In the genomic region with DNA sequence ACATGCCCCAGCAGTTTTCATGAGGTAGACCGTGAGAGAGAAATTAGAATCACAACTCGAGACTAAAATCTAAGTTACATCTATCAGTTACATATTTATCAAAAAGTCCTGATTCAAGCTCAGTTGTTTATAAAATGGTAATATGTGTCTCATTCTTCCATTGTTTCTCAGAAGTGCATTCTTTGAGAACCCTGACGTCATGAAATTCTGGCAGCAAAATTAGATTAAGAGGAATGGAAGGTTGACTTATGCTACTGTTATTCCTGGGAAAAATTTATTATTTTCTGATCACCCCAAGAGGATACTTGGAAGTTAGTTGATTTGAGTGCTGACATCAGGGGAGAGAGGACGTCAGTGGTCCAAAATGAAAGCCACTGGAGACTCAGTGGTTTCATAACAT, we compare ENCODE assay signal across 34 cellular contexts.
"Had no signal": no experiment of that assay in that cellular context is flagged by ENCODE, and none has a peak within 500 bp of the region (broad histone marks: within the 10 kb centered on the region; RNA-seq: fewer than 3 reads in every experiment).

No MANE protein-coding gene starts in this region.

- H3K9me3 ChIP-seq: MG63 had no signal

- H3K36me3 ChIP-seq: MG63 had no signal

- H3K4me3 ChIP-seq: MG63 had no signal

- H3K27me3 ChIP-seq: MG63 had no signal

- DNase-seq: Karpas-422, Kasumi-1, MG63, MM.1S, MV-4-11, NCI-H1048, NCI-H1092, NCI-H1092 treated with DMSO at 0.1 percent for 48 hours, NCI-H1105, NCI-H1105 treated with DMSO at 0.1 percent for 48 hours, NCI-H1417, NCI-H1417 treated with DMSO at 0.1 percent for 48 hours, NCI-H1436, NCI-H1436 treated with DMSO at 0.1 percent for 48 hours, NCI-H146, NCI-H1694, NCI-H1694 treated with DMSO at 0.1 percent for 48 hours, NCI-H187, NCI-H187 treated with DMSO at 0.1 percent for 48 hours, NCI-H1930, NCI-H2029, NCI-H2029 treated with DMSO at 0.1 percent for 48 hours, NCI-H2081, NCI-H2081 treated with DMSO at 0.1 percent for 48 hours, NCI-H2107, NCI-H2171, NCI-H2171 treated with DMSO at 0.1 percent for 48 hours, NCI-H2227 treated with DMSO at 0.1 percent for 48 hours, NCI-H226, NCI-H345, NCI-H446, NCI-H446 treated with DMSO at 0.1 percent for 48 hours, NCI-H510A, NCI-H510A treated with DMSO at 0.1 percent for 48 hours had no signal
